Comparison of ENCODE assay signal across 8 cellular contexts in genomic region chr1:37513795-37514349, GRCh38. TPM values are rescaled to one million over a fixed set of nuclear protein-coding genes. Genes with fewer than 3 reads are reported as not detected.
A peak's percentile ranks its signal among the peaks of the same experiment; 100 is the strongest.
DNase-seq lines count a peak whose midpoint lies in the region; ATAC-seq and TF ChIP-seq lines count a peak whose summit lies in the region.

No MANE protein-coding gene starts in this region.

- H3K4me3 ChIP-seq in DOHH2 (ENCODE audit: low read length) (peak overlapping the region; percentile 94), esophagus squamous epithelium (peak overlapping the region; percentile 75 to 100 (median 84)), neural progenitor cell (peak overlapping the region; percentile 98), thymus (ENCODE audit: low read length) (peak overlapping the region; percentile 89)

- H3K4me1 ChIP-seq in DOHH2 (ENCODE audit: control insufficient read depth, low read length) = peaks cover 18% of the 10 kb centered on the region
- H3K4me1 ChIP-seq in esophagus squamous epithelium = peaks cover 8 to 34% (median 12%) of the 10 kb centered on the region in 3 donors
- peaks cover 10% of the 10 kb centered on the region for H3K4me1 ChIP-seq in neural progenitor cell
- H3K4me1 ChIP-seq in thymus (ENCODE audit: control insufficient read depth, insufficient read depth, low read length) = peaks cover 9% of the 10 kb centered on the region

- H3K27ac ChIP-seq in DOHH2 (ENCODE audit: low read depth, low read length) = peak overlapping the region; percentile 32; the same call in 1 of the 2 replicates
- H3K27ac ChIP-seq in esophagus squamous epithelium = peak overlapping the region; percentile 92 to 97 (median 96)
- no peak overlapping the region for H3K27ac ChIP-seq in neural progenitor cell
- H3K27ac ChIP-seq in thymus (ENCODE audit: low read depth) = peak overlapping the region; percentile 33

- H3K36me3 ChIP-seq in DOHH2 (ENCODE audit: control insufficient read depth, low read length) (peaks cover 28% of the 10 kb centered on the region), esophagus squamous epithelium (peaks cover 0 to 40% (median 9%) of the 10 kb centered on the region in 3 donors), neural progenitor cell (peaks cover under 1% of the 10 kb centered on the region), thymus (ENCODE audit: control insufficient read depth, insufficient read depth) (peaks cover 11% of the 10 kb centered on the region)

- H3K27me3 Mint-ChIP-seq in neural progenitor cell (ENCODE audit: insufficient read depth, low read depth) = peaks cover 3% of the 10 kb centered on the region

- H3K9me3 ChIP-seq in DOHH2 (ENCODE audit: control insufficient read depth, insufficient read depth, low read length) (no peaks in the 10 kb centered on the region), esophagus squamous epithelium (no peaks in the 10 kb centered on the region), neural progenitor cell (ENCODE audit: low read depth) (no peaks in the 10 kb centered on the region), thymus (ENCODE audit: control insufficient read depth) (no peaks in the 10 kb centered on the region)

- 0 to 3% methylated on average over 12 to 23 of the region's 26 CpGs for WGBS in esophagus squamous epithelium, 2 donors
- 7% methylated on average over 26 of the region's 26 CpGs for WGBS in thymus

- H3K9me2 ChIP-seq in DOHH2 (replicated peaks; ENCODE audit: control insufficient read depth, low read length) = no peaks in the 10 kb centered on the region

- TF ChIP-seq POLR2A in esophagus squamous epithelium (IDR thresholded peaks at IDR 0.05) = no peak

- H2AFZ ChIP-seq in neural progenitor cell (replicated peaks) = peak overlapping the region; percentile 85

- peak overlapping the region; percentile 92 for H3K27ac Mint-ChIP-seq in neural progenitor cell

- peak overlapping the region; percentile 60 for H3K9ac ChIP-seq in neural progenitor cell

- H3F3A ChIP-seq in DOHH2 (ENCODE audit: control insufficient read depth, insufficient read depth) (no peaks in the 10 kb centered on the region), neural progenitor cell (ENCODE audit: low read depth) (peaks cover 23% of the 10 kb centered on the region)

- H3K79me2 ChIP-seq in DOHH2 (ENCODE audit: control insufficient read depth, low read length) (peaks cover 38% of the 10 kb centered on the region), neural progenitor cell (ENCODE audit: low read depth) (peaks cover 23% of the 10 kb centered on the region)

- no peaks in the 10 kb centered on the region for H3K27me3 ChIP-seq in DOHH2 (ENCODE audit: control insufficient read depth, low read length)
- H3K27me3 ChIP-seq in esophagus squamous epithelium = no peaks in the 10 kb centered on the region
- H3K27me3 ChIP-seq in neural progenitor cell = peaks cover 15% of the 10 kb centered on the region
- H3K27me3 ChIP-seq in thymus (ENCODE audit: control insufficient read depth, insufficient read depth) = no peaks in the 10 kb centered on the region

- intact Hi-C loops in esophagus squamous epithelium (cut with DNase I) = no loop called here

- no peaks in the 10 kb centered on the region for H4K20me1 ChIP-seq in DOHH2 (ENCODE audit: control insufficient read depth, insufficient read depth, low read depth, low read length)
- peaks cover 18% of the 10 kb centered on the region for H4K20me1 ChIP-seq in neural progenitor cell (ENCODE audit: low read depth)

- TF ChIP-seq CTCF in DOHH2 (IDR thresholded peaks at IDR 0.05; ENCODE audit: low read depth, low read length, poor library complexity, severe bottlenecking) (no peak), esophagus squamous epithelium (IDR thresholded peaks at IDR 0.05) (no peak), neural progenitor cell (IDR thresholded peaks at IDR 0.05) (no peak)

- DNase-seq in NCI-H526 (lab: John Stamatoyannopoulos, UW) (peak; percentile 44 to 82), activated T-cell treated with anti-CD3 and anti-CD28 coated beads for 4 hours (peak; percentile 58), esophagus squamous epithelium (lab: John Stamatoyannopoulos, UW) (no peak), neural progenitor cell (ENCODE audit: low spot score) (peak; percentile 66), AML-193 (lab: John Stamatoyannopoulos, UW) (no peak)

- H3K4me1 Mint-ChIP-seq in neural progenitor cell = peaks cover 19% of the 10 kb centered on the region

- H3K9me3 Mint-ChIP-seq in neural progenitor cell = peaks cover under 1% of the 10 kb centered on the region

- peak overlapping the region; percentile 99 for H3K4me3 Mint-ChIP-seq in neural progenitor cell

- H3K36me3 Mint-ChIP-seq in neural progenitor cell = peaks cover 8% of the 10 kb centered on the region

- peak; percentile 29 for ATAC-seq in HG02642 (IDR thresholded peaks at IDR 0.05; ENCODE audit: poor library complexity, unreplicated experiment)

- H3K4me2 ChIP-seq in DOHH2 (ENCODE audit: low read length) = peak overlapping the region; percentile 97
- H3K4me2 ChIP-seq in neural progenitor cell = peak overlapping the region; percentile 86

RNA-seq across cellular contexts. Expression of gene MEAF6, which starts 0.7 kb away (rescaled TPM):
- 10 to 100 TPM; 45.5 to 67.9 (median 56.5) TPM for total RNA-seq in esophagus squamous epithelium
- total RNA-seq in neural progenitor cell (ENCODE audit: low replicate concordance) = 83.4 and 127 TPM in 2 replicates
- 107 TPM for polyA plus RNA-seq in thymus

RNA-seq across cellular contexts. Expression of gene ZC3H12A, which starts 39.5 kb away (rescaled TPM):
- 100 to 1,000 TPM in 1 of 4 donors, 10 to 100 TPM in 3; 11.6 to 132 (median 49.0) TPM for total RNA-seq in esophagus squamous epithelium
- total RNA-seq in neural progenitor cell (ENCODE audit: low replicate concordance) = 1.2 and 3.5 TPM in 2 replicates
- polyA plus RNA-seq in thymus = 11.7 TPM

RNA-seq across cellular contexts. Expression of gene SNIP1, which starts 40.2 kb away (rescaled TPM):
- total RNA-seq in esophagus squamous epithelium = 10 to 100 TPM; 10.5 to 21.1 (median 13.1) TPM
- total RNA-seq in neural progenitor cell (ENCODE audit: low replicate concordance) = 15.4 and 22.0 TPM in 2 replicates
- 9.9 TPM for polyA plus RNA-seq in thymus

RNA-seq across cellular contexts. Expression of gene DNALI1, which starts 42.9 kb away (rescaled TPM):
- total RNA-seq in esophagus squamous epithelium = 1 to 10 TPM in 1 of 4 donors, under 1 TPM in 2, not detected in 1; 0.09 to 4.2 (median 0.88) TPM
- total RNA-seq in neural progenitor cell (ENCODE audit: low replicate concordance) = 30.3 and 36.5 TPM in 2 replicates
- polyA plus RNA-seq in thymus = 2.1 TPM

Comparison
In these comparisons a context has a peak if more than half of its experiments do, and no peak if none do; other contexts are left out.
1. DNase-seq: peak in NCI-H526 (2 of 2), activated T-cell treated with anti-CD3 and anti-CD28 coated beads for 4 hours (single experiment) and neural progenitor cell (single experiment); none in esophagus squamous epithelium (single experiment) and AML-193 (0 of 2).
2. Peak in every context shown above with its lines, with median percentiles within 50 percentile points of each other: H3K4me3 ChIP-seq.